ENCODE assay signal across 15 cellular contexts in the genomic region with DNA sequence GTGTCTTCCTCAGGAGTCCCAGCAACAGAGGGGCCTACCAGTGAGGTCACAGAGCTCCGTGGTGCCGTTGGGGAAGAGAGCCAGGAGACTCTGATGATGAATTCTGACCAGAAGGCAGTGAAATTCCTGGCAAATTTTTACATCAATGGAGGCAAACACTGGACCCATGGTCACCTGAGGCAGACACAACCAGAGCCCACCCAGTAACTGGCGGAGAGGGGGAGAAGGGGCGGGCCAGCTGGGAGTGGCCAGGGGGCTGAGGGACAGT. TPM values are rescaled to one million over a fixed set of nuclear protein-coding genes. Genes with fewer than 3 reads are reported as not detected.
DNase-seq lines count a peak whose midpoint lies in the region; ATAC-seq and TF ChIP-seq lines count a peak whose summit lies in the region.
"Had no signal": no experiment of that assay in that cellular context is flagged by ENCODE, and none has a peak within 500 bp of the region (broad histone marks: within the 10 kb centered on the region; RNA-seq: fewer than 3 reads in every experiment).

A gene (plus strand): TSS at position 93 of the 268 bp plus-strand sequence. CDS start 1 bp downstream, at position 94.

- H3K9me3 Mint-ChIP-seq in neural progenitor cell, result no peaks in the 10 kb centered on the region
- H3K9me3 Mint-ChIP-seq: H9 had no signal

- H3K9me2 ChIP-seq in GM23248 (ENCODE audit: insufficient read depth), result no peaks in the 10 kb centered on the region

- H3K27ac ChIP-seq in BLaER1 treated with 17β-estradiol and CSF1 and Interleukin-3, amounts not matched to agents 10 nM and 100 nM, result no peak within 1 kb of the TSS
- no peak within 1 kb of the TSS for H3K27ac ChIP-seq in GM23248
- H3K27ac ChIP-seq in colonic mucosa, result no peak within 1 kb of the TSS
- no peak within 1 kb of the TSS for H3K27ac ChIP-seq in neural progenitor cell
- H3K27ac ChIP-seq: SJSA1 had no signal

- H3K4me3 ChIP-seq in BLaER1 treated with 17β-estradiol and CSF1 and Interleukin-3, amounts not matched to agents 10 nM and 100 nM, result no peak within 1 kb of the TSS
- no peak within 1 kb of the TSS for H3K4me3 ChIP-seq in GM23248
- no peak within 1 kb of the TSS for H3K4me3 ChIP-seq in colonic mucosa
- no peak within 1 kb of the TSS for H3K4me3 ChIP-seq in neural progenitor cell
- H3K4me3 ChIP-seq: SJSA1 had no signal

- peak within 1 kb of the TSS; percentile 84 for H3K27ac Mint-ChIP-seq in neural progenitor cell
- H3K27ac Mint-ChIP-seq: H9 had no signal

- WGBS in GM23248 (ENCODE audit: low coverage in 1 of 2, low lambda C conversion rate in 2 of 2, missing lambda C conversion rate in 2 of 2), 2 experiments, result 23 to 36% methylated on average over 3 to 4 of the region's 4 CpGs

- H4K20me1 ChIP-seq in BLaER1 treated with 17β-estradiol and CSF1 and Interleukin-3, amounts not matched to agents 10 nM and 100 nM, result peaks cover 0 to 17% (median 9%) of the 10 kb centered on the region in 11 experiments; a peak in 19 of 22 replicates
- no peaks in the 10 kb centered on the region for H4K20me1 ChIP-seq in GM23248 (ENCODE audit: insufficient read depth)
- H4K20me1 ChIP-seq in neural progenitor cell (ENCODE audit: low read depth), result peaks cover 10% of the 10 kb centered on the region

- H3K9ac ChIP-seq in BLaER1 treated with 17β-estradiol and CSF1 and Interleukin-3, amounts not matched to agents 10 nM and 100 nM, result peak within 1 kb of the TSS in 6 of 11 experiments; percentile 10 to 60 (median 42); a peak in 9 of 22 replicates
- H3K9ac ChIP-seq in GM23248 (no peak within 1 kb of the TSS), colonic mucosa (ENCODE audit: low read depth in 2 of 2, low read length in 2 of 2) (peak within 1 kb of the TSS; percentile 2 to 5), neural progenitor cell (no peak within 1 kb of the TSS)

- H2AFZ ChIP-seq in GM23248 (no peak within 1 kb of the TSS), neural progenitor cell (replicated peaks) (no peak within 1 kb of the TSS)

- H3K4me3 Mint-ChIP-seq in neural progenitor cell, result peak within 1 kb of the TSS; percentile 71

- ATAC-seq in HG03196 (IDR thresholded peaks at IDR 0.05; ENCODE audit: unreplicated experiment), result no peak
- no peak for ATAC-seq in HG02938 (IDR thresholded peaks at IDR 0.05; ENCODE audit: unreplicated experiment)

- DNase-seq in GM23248 (peak; percentile 59), colonic mucosa (no peak), neural progenitor cell (ENCODE audit: low spot score) (no peak), NOMO-1 (lab: John Stamatoyannopoulos, UW; ENCODE audit: unreplicated experiment in 2 of 2) (no peak), NCI-H146 treated with DMSO at 0.1 percent for 48 hours (lab: John Stamatoyannopoulos, UW; ENCODE audit: unreplicated experiment) (no peak)
- DNase-seq: C1 segment of cervical spinal cord, Caco-2, H9, NCI-H146, NCI-H226, SW 1271 had no signal

- H3K36me3 Mint-ChIP-seq in neural progenitor cell, result no peaks in the 10 kb centered on the region

- in situ Hi-C loops in GM23248 (cut with MboI), result no loop called here

- H3F3A ChIP-seq in GM23248 (ENCODE audit: insufficient read depth) (no peaks in the 10 kb centered on the region), neural progenitor cell (ENCODE audit: low read depth) (peaks cover 10% of the 10 kb centered on the region)

- TF ChIP-seq CTCF in colonic mucosa (IDR thresholded peaks at IDR 0.05) (no peak), neural progenitor cell (IDR thresholded peaks at IDR 0.05) (no peak)

- H3K36me3 ChIP-seq in BLaER1 treated with 17β-estradiol and CSF1 and Interleukin-3, amounts not matched to agents 10 nM and 100 nM, result peaks cover 0 to 3% (median under 1%) of the 10 kb centered on the region in 11 experiments; a peak in 6 of 22 replicates
- no peaks in the 10 kb centered on the region for H3K36me3 ChIP-seq in GM23248 (ENCODE audit: low read depth)
- no peaks in the 10 kb centered on the region for H3K36me3 ChIP-seq in colonic mucosa
- H3K36me3 ChIP-seq in neural progenitor cell, result no peaks in the 10 kb centered on the region

- H3K27me3 Mint-ChIP-seq in neural progenitor cell (ENCODE audit: insufficient read depth, low read depth), result peaks cover 3% of the 10 kb centered on the region

- intact Hi-C loops in colonic mucosa (cut with DNase I), result no loop called here

- H3K79me2 ChIP-seq in GM23248 (ENCODE audit: insufficient read depth) (peaks cover 8% of the 10 kb centered on the region), neural progenitor cell (ENCODE audit: low read depth) (peaks cover 9% of the 10 kb centered on the region)

- peaks cover 32% of the 10 kb centered on the region for H3K4me1 Mint-ChIP-seq in neural progenitor cell

- H3K4me1 ChIP-seq in BLaER1 treated with 17β-estradiol and CSF1 and Interleukin-3, amounts not matched to agents 10 nM and 100 nM, result peaks cover 18 to 62% (median 43%) of the 10 kb centered on the region in 10 experiments
- H3K4me1 ChIP-seq in GM23248 (ENCODE audit: insufficient read depth) (0 out of 2 replicates have a peak, but pooled peaks cover 3% of the 10 kb centered on the region), colonic mucosa (peaks cover 2% of the 10 kb centered on the region), neural progenitor cell (peaks cover 28% of the 10 kb centered on the region)

- H3K9me3 ChIP-seq in BLaER1 treated with 17β-estradiol and CSF1 and Interleukin-3, amounts not matched to agents 10 nM and 100 nM (replicated peaks in 1 of 11), result no peaks in the 10 kb centered on the region
- H3K9me3 ChIP-seq in GM23248 (ENCODE audit: low read depth) (no peaks in the 10 kb centered on the region), colonic mucosa (no peaks in the 10 kb centered on the region), neural progenitor cell (ENCODE audit: low read depth) (no peaks in the 10 kb centered on the region)
- H3K9me3 ChIP-seq: Caco-2, SJSA1 had no signal

- peak within 1 kb of the TSS in 7 of 11 experiments; percentile 12 to 51 (median 26); a peak in 10 of 22 replicates for H3K4me2 ChIP-seq in BLaER1 treated with 17β-estradiol and CSF1 and Interleukin-3, amounts not matched to agents 10 nM and 100 nM
- H3K4me2 ChIP-seq in GM23248 (ENCODE audit: unreplicated experiment) (no peak within 1 kb of the TSS), neural progenitor cell (no peak within 1 kb of the TSS)

- H3K27me3 ChIP-seq in BLaER1 treated with 17β-estradiol and CSF1 and Interleukin-3, amounts not matched to agents 10 nM and 100 nM, result no peaks in the 10 kb centered on the region
- H3K27me3 ChIP-seq in GM23248 (replicated peaks; ENCODE audit: insufficient read depth) (no peaks in the 10 kb centered on the region), colonic mucosa (no peaks in the 10 kb centered on the region), neural progenitor cell (peaks cover 6% of the 10 kb centered on the region)
- H3K27me3 ChIP-seq: SJSA1 had no signal

RNA-seq across cellular contexts. Expression of the gene that starts here (rescaled TPM):
- not detected in 2 replicates for total RNA-seq in GM23248 (2014; rRNA removed; shearing (Covaris generic))
- polyA plus RNA-seq in GM23248 (2016; fragmentation: Nextera tagmentation; extraction: Ambion mirVana), result not detected in 2 replicates
- total RNA-seq in colonic mucosa, result not detected
- total RNA-seq in neural progenitor cell (ENCODE audit: low replicate concordance), result not detected in 2 replicates
- total RNA-seq: Caco-2, H9, SJSA1 had no signal

Comparison
In these comparisons a context has a peak if more than half of its experiments do, and no peak if none do; other contexts are left out.
1. Peak in DNase-seq in GM23248; RNA of the gene not detected or under 1 TPM.
2. H3K4me2 ChIP-seq: peak in BLaER1 treated with 17β-estradiol and CSF1 and Interleukin-3, amounts not matched to agents 10 nM and 100 nM (7 of 11); none in GM23248 (single experiment) and neural progenitor cell (single experiment).
3. H3K9ac ChIP-seq: peak in BLaER1 treated with 17β-estradiol and CSF1 and Interleukin-3, amounts not matched to agents 10 nM and 100 nM (6 of 11) and colonic mucosa (2 of 2); none in GM23248 (single experiment) and neural progenitor cell (single experiment).